Comparison of ENCODE assay signal across 1 cellular context in the genomic region with DNA sequence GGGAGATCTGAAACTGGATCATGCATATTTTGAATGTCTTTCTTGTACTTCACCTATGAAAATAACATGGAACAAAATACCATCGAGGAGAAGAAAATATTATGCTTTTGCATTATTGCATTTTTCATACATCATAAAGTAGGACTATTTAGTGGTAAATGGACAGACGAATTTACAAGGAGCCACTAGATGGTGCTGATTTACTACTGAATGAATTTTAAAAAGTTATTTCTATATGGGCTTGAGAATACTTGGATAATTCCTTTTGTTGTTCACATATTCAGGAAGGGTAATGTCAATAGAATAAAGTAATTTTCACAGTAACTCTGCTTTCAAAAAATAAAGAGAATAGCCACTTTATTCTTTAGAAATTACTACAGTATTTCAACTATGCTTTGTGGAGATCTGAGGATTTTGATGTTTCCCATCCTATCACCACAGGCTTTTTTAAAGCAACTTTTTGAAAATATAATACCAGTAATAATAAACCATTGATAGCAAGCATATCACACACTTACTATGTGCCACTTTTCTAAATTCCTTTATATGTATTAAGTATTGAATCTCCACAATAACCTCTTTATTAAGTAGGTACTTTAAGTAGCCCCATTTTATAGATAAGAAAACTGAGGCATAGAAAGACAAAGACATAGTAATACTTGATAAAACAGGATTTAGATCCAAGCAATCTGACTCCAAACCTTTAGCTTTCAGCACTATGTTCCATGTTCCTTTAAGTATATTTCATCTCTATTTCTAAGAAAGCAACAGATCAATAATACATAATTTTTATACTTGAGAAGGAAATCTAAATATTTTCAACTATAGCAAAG.
A peak's percentile ranks its signal among the peaks of the same experiment; 100 is the strongest.
TF ChIP-seq lines count a peak whose summit lies in the region.

No MANE protein-coding gene starts in this region.

TF ChIP-seq in K562, 482 proteins besides CTCF, POLR2A, EP300 and RAD21 (continued from another document):
- TF ChIP-seq, protein P1, sequence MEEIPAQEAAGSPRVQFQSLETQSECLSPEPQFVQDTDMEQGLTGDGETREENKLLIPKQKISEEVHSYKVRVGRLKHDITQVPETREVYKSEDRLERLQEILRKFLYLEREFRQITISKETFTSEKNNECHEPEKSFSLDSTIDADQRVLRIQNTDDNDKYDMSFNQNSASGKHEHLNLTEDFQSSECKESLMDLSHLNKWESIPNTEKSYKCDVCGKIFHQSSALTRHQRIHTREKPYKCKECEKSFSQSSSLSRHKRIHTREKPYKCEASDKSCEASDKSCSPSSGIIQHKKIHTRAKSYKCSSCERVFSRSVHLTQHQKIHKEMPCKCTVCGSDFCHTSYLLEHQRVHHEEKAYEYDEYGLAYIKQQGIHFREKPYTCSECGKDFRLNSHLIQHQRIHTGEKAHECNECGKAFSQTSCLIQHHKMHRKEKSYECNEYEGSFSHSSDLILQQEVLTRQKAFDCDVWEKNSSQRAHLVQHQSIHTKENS (CRISPR knock-in tag; IDR thresholded peaks at IDR 0.05): no peak
- TF ChIP-seq HMBOX1 (IDR thresholded peaks at IDR 0.05) (no peak), NCOA6 (IDR thresholded peaks at IDR 0.05) (no peak), SMARCA5 (IDR thresholded peaks at IDR 0.05) (0 out of 2 replicates have a peak, but pooled peaks have one; percentile 25), BCOR (IDR thresholded peaks at IDR 0.05) (peak; percentile 50; the same call in 1 of the 2 replicates), POLR2AphosphoS2 (IDR thresholded peaks at IDR 0.05; ENCODE audit: low read length) (no peak)
